11 cellular contexts compared by ENCODE assay signal in genomic region chr2:29031046-29031445, GRCh38. TPM values are rescaled to one million over a fixed set of nuclear protein-coding genes. Genes with fewer than 3 reads are reported as not detected.
"Had no signal": no experiment of that assay in that cellular context is flagged by ENCODE, and none has a peak within 500 bp of the region (broad histone marks: within the 10 kb centered on the region; RNA-seq: fewer than 3 reads in every experiment).

No MANE protein-coding gene starts in this region.

- H3K27ac Mint-ChIP-seq: GM23338, H9, HFFc6 had no signal

- ATAC-seq: GM23338, K562 had no signal

- DNase-seq: H9, HCEC 1CT, HFFc6, IMR-90, KG1 had no signal

- H3K4me3 Mint-ChIP-seq: GM23338, H9, HFFc6 had no signal

- H3K27ac ChIP-seq: HL-60 had no signal

- H3K4me3 ChIP-seq: GM23338, K562 had no signal

- H3K9me3 Mint-ChIP-seq: H9, HFFc6 had no signal

- FAIRE-seq: H1, H54, K562 had no signal

RNA-seq across cellular contexts. Expression of gene PCARE, which starts 43.3 kb away (rescaled TPM):
- total RNA-seq: GM23338, H1, H9, HFFc6, HT1080, IMR-90, K562 had no signal

RNA-seq across cellular contexts. Expression of gene TOGARAM2, which starts 49.9 kb away (rescaled TPM):
- total RNA-seq: HFFc6, K562 had no signal
